Comparison of ENCODE assay signal across 7 cellular contexts in genomic region chr17:8256291-8256690, GRCh38.
"Had no signal": no experiment of that assay in that cellular context is flagged by ENCODE, and none has a peak within 500 bp of the region (broad histone marks: within the 10 kb centered on the region; RNA-seq: fewer than 3 reads in every experiment).

No MANE protein-coding gene starts in this region.

- DNase-seq: H9, HCEC 1CT, IMR-90 had no signal

- H2AFZ ChIP-seq: GM23338 had no signal

- H3K4me3 Mint-ChIP-seq: GM23338 had no signal

- H3K4me1 Mint-ChIP-seq: GM23338, H9 had no signal

- FAIRE-seq: H1, H54, HTR-8/SVneo had no signal

- H3K4me2 ChIP-seq: GM23338 had no signal

- H3K27ac Mint-ChIP-seq: GM23338, H9 had no signal

- H3K4me3 ChIP-seq: GM23338 had no signal

- H3K9me3 Mint-ChIP-seq: H9 had no signal
